ENCODE assay signal across 1 cellular context in the genomic region with DNA sequence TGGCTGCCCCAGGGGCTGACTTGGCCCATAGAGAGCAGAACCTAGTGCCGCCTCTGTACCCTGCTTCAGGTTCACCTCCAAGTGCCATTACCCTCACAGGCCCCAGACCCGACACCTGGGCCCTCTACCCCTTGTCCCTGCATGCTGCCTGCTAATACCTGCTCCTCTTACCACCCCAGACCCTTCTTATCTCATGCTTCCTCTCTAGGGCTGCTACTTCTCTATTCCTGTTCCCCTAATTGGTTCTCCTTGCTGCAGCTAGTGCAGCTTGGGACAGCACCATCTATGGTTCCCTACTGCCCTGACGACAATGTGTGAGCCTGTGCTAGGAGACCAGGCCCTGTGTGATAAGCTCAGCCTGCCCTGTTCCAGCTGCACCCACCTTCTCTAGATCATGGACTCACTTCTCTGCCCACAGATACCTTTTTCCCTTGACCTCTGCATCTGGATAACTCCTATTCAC.
TF ChIP-seq lines count a peak whose summit lies in the region.

No MANE protein-coding gene starts in this region.

TF ChIP-seq in WTC11, 78 proteins besides CTCF, POLR2A, EP300 and RAD21 (continued from another document):
- TF ChIP-seq, protein P1, sequence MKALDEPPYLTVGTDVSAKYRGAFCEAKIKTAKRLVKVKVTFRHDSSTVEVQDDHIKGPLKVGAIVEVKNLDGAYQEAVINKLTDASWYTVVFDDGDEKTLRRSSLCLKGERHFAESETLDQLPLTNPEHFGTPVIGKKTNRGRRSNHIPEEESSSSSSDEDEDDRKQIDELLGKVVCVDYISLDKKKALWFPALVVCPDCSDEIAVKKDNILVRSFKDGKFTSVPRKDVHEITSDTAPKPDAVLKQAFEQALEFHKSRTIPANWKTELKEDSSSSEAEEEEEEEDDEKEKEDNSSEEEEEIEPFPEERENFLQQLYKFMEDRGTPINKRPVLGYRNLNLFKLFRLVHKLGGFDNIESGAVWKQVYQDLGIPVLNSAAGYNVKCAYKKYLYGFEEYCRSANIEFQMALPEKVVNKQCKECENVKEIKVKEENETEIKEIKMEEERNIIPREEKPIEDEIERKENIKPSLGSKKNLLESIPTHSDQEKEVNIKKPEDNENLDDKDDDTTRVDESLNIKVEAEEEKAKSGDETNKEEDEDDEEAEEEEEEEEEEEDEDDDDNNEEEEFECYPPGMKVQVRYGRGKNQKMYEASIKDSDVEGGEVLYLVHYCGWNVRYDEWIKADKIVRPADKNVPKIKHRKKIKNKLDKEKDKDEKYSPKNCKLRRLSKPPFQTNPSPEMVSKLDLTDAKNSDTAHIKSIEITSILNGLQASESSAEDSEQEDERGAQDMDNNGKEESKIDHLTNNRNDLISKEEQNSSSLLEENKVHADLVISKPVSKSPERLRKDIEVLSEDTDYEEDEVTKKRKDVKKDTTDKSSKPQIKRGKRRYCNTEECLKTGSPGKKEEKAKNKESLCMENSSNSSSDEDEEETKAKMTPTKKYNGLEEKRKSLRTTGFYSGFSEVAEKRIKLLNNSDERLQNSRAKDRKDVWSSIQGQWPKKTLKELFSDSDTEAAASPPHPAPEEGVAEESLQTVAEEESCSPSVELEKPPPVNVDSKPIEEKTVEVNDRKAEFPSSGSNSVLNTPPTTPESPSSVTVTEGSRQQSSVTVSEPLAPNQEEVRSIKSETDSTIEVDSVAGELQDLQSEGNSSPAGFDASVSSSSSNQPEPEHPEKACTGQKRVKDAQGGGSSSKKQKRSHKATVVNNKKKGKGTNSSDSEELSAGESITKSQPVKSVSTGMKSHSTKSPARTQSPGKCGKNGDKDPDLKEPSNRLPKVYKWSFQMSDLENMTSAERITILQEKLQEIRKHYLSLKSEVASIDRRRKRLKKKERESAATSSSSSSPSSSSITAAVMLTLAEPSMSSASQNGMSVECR (CRISPR knock-in tag; IDR thresholded peaks at IDR 0.05; ENCODE audit: borderline replicate concordance) = no peak
- TF ChIP-seq, protein P2, sequence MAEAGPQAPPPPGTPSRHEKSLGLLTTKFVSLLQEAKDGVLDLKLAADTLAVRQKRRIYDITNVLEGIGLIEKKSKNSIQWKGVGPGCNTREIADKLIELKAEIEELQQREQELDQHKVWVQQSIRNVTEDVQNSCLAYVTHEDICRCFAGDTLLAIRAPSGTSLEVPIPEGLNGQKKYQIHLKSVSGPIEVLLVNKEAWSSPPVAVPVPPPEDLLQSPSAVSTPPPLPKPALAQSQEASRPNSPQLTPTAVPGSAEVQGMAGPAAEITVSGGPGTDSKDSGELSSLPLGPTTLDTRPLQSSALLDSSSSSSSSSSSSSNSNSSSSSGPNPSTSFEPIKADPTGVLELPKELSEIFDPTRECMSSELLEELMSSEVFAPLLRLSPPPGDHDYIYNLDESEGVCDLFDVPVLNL (CRISPR knock-in tag; IDR thresholded peaks at IDR 0.05; ENCODE audit: borderline replicate concordance, low read depth) = no peak
- TF ChIP-seq IRF2 (CRISPR knock-in tag; IDR thresholded peaks at IDR 0.05; ENCODE audit: borderline replicate concordance, low read depth) = no peak
- TF ChIP-seq, protein P3, sequence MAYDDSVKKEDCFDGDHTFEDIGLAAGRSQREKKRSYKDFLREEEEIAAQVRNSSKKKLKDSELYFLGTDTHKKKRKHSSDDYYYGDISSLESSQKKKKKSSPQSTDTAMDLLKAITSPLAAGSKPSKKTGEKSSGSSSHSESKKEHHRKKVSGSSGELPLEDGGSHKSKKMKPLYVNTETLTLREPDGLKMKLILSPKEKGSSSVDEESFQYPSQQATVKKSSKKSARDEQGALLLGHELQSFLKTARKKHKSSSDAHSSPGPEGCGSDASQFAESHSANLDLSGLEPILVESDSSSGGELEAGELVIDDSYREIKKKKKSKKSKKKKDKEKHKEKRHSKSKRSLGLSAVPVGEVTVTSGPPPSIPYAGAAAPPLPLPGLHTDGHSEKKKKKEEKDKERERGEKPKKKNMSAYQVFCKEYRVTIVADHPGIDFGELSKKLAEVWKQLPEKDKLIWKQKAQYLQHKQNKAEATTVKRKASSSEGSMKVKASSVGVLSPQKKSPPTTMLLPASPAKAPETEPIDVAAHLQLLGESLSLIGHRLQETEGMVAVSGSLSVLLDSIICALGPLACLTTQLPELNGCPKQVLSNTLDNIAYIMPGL (CRISPR knock-in tag; IDR thresholded peaks at IDR 0.05) = no peak
- no peak for TF ChIP-seq ETV6 (CRISPR knock-in tag; IDR thresholded peaks at IDR 0.05)
- TF ChIP-seq, protein P4, sequence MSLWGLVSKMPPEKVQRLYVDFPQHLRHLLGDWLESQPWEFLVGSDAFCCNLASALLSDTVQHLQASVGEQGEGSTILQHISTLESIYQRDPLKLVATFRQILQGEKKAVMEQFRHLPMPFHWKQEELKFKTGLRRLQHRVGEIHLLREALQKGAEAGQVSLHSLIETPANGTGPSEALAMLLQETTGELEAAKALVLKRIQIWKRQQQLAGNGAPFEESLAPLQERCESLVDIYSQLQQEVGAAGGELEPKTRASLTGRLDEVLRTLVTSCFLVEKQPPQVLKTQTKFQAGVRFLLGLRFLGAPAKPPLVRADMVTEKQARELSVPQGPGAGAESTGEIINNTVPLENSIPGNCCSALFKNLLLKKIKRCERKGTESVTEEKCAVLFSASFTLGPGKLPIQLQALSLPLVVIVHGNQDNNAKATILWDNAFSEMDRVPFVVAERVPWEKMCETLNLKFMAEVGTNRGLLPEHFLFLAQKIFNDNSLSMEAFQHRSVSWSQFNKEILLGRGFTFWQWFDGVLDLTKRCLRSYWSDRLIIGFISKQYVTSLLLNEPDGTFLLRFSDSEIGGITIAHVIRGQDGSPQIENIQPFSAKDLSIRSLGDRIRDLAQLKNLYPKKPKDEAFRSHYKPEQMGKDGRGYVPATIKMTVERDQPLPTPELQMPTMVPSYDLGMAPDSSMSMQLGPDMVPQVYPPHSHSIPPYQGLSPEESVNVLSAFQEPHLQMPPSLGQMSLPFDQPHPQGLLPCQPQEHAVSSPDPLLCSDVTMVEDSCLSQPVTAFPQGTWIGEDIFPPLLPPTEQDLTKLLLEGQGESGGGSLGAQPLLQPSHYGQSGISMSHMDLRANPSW (CRISPR knock-in tag; conservative IDR thresholded peaks at IDR 0.05; ENCODE audit: low read depth) = no peak
- no peak for TF ChIP-seq MXD4 (CRISPR knock-in tag; IDR thresholded peaks at IDR 0.05; ENCODE audit: borderline replicate concordance)
- TF ChIP-seq, protein P5, sequence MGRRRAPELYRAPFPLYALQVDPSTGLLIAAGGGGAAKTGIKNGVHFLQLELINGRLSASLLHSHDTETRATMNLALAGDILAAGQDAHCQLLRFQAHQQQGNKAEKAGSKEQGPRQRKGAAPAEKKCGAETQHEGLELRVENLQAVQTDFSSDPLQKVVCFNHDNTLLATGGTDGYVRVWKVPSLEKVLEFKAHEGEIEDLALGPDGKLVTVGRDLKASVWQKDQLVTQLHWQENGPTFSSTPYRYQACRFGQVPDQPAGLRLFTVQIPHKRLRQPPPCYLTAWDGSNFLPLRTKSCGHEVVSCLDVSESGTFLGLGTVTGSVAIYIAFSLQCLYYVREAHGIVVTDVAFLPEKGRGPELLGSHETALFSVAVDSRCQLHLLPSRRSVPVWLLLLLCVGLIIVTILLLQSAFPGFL (CRISPR knock-in tag; IDR thresholded peaks at IDR 0.05; ENCODE audit: borderline replicate concordance) = no peak
- TF ChIP-seq, protein P6, sequence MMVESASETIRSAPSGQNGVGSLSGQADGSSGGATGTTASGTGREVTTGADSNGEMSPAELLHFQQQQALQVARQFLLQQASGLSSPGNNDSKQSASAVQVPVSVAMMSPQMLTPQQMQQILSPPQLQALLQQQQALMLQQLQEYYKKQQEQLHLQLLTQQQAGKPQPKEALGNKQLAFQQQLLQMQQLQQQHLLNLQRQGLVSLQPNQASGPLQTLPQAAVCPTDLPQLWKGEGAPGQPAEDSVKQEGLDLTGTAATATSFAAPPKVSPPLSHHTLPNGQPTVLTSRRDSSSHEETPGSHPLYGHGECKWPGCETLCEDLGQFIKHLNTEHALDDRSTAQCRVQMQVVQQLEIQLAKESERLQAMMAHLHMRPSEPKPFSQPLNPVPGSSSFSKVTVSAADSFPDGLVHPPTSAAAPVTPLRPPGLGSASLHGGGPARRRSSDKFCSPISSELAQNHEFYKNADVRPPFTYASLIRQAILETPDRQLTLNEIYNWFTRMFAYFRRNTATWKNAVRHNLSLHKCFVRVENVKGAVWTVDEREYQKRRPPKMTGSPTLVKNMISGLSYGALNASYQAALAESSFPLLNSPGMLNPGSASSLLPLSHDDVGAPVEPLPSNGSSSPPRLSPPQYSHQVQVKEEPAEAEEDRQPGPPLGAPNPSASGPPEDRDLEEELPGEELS (CRISPR knock-in tag; IDR thresholded peaks at IDR 0.05) = no peak
